In genomic region chr14:104341532-104342434, GRCh38 we compare ENCODE assay signal across 9 cellular contexts.
DNase-seq lines count a peak whose midpoint lies in the region; ATAC-seq and TF ChIP-seq lines count a peak whose summit lies in the region.
"Had no signal": no experiment of that assay in that cellular context is flagged by ENCODE, and none has a peak within 500 bp of the region (broad histone marks: within the 10 kb centered on the region; RNA-seq: fewer than 3 reads in every experiment).

No MANE protein-coding gene starts in this region.

- intact Hi-C loops in esophagus muscularis mucosa (cut with DNase I): no loop called here

- peaks cover 5% of the 10 kb centered on the region; the same call in 1 of the 2 replicates for H3K4me1 ChIP-seq in iPS-20b (ENCODE audit: insufficient read depth, low read length)
- peaks cover 0 to 7% (median 0%) of the 10 kb centered on the region in 4 donors for H3K4me1 ChIP-seq in esophagus muscularis mucosa
- H3K4me1 ChIP-seq: ascending aorta had no signal

- DNase-seq in HT-29 (ENCODE audit: low spot score) (peak; percentile 83), WTC11 (ENCODE audit: low spot score) (peak; percentile 86), esophagus muscularis mucosa (ENCODE audit: extremely low spot score) (no peak), GDM1 (lab: John Stamatoyannopoulos, UW) (no peak)

- H3K9me3 Mint-ChIP-seq in WTC11: peaks cover 36% of the 10 kb centered on the region

- no peak overlapping the region for H3K27ac Mint-ChIP-seq in WTC11

- WGBS in esophagus muscularis mucosa: 51% methylated on average over 24 of the region's 27 CpGs

- TF ChIP-seq CTCF in C4-2B (conservative IDR thresholded peaks at IDR 0.05) (peak; percentile 99), WTC11 (IDR thresholded peaks at IDR 0.05) (peak; percentile 76), esophagus muscularis mucosa (IDR thresholded peaks at IDR 0.05) (peak in 1 of 3 experiments; percentile 13)

- CTCF ChIA-PET in WTC11 (lab: Charles Lee): interaction anchor here (0.5 to 1.9 kb wide), 55 partner anchors 9 to 1029 kb away, joined by 3 to 22 read pairs (median 3); partner anchors contain the start of genes ASPG, BRF1 and TMEM179

- ATAC-seq in WTC11 (peak; percentile 92), GM19351 (IDR thresholded peaks at IDR 0.05; ENCODE audit: unreplicated experiment) (no peak), GM18868 (IDR thresholded peaks at IDR 0.05; ENCODE audit: unreplicated experiment) (no peak)

- no peak overlapping the region for H3K9ac ChIP-seq in iPS-20b (ENCODE audit: low read depth, low read length)

- H3K27me3 ChIP-seq in iPS-20b (ENCODE audit: insufficient read depth, low read length) (0 out of 2 replicates have a peak, but pooled peaks cover 5% of the 10 kb centered on the region), esophagus muscularis mucosa (peaks cover 0 to 57% (median 0%) of the 10 kb centered on the region in 4 donors)
- H3K27me3 ChIP-seq: ascending aorta had no signal

- H3K36me3 ChIP-seq in iPS-20b (ENCODE audit: insufficient read depth, low read depth, low read length): no peaks in the 10 kb centered on the region
- H3K36me3 ChIP-seq in esophagus muscularis mucosa: no peaks in the 10 kb centered on the region
- H3K36me3 ChIP-seq: ascending aorta had no signal

- peaks cover 23% of the 10 kb centered on the region for H3K27me3 Mint-ChIP-seq in WTC11 (ENCODE audit: low read depth)

- H3K9me3 ChIP-seq in iPS-20b (ENCODE audit: insufficient read depth, low read depth, low read length) (no peaks in the 10 kb centered on the region), esophagus muscularis mucosa (peaks cover 0 to 17% (median 7%) of the 10 kb centered on the region in 4 donors)
- H3K9me3 ChIP-seq: ascending aorta had no signal

- POLR2A ChIA-PET in WTC11 (lab: Charles Lee): no interaction called here

- TF ChIP-seq EP300 in esophagus muscularis mucosa (IDR thresholded peaks at IDR 0.05): no peak

- H3K36me3 Mint-ChIP-seq in WTC11: peaks cover 6% of the 10 kb centered on the region; the same call in 1 of the 2 replicates

- H3K4me3 ChIP-seq in iPS-20b (ENCODE audit: low read length) (peak overlapping the region; percentile 61), esophagus muscularis mucosa (no peak overlapping the region)
- H3K4me3 ChIP-seq: ascending aorta had no signal

- H3K27ac ChIP-seq in C4-2B (no peak overlapping the region), iPS-20b (ENCODE audit: low read length) (no peak overlapping the region), esophagus muscularis mucosa (replicated peaks in 1 of 4) (no peak overlapping the region)
- H3K27ac ChIP-seq: ascending aorta had no signal

- TF ChIP-seq POLR2A in esophagus muscularis mucosa (IDR thresholded peaks at IDR 0.05; ENCODE audit: low read depth): no peak

- H3K4me1 Mint-ChIP-seq in WTC11: peaks cover 9% of the 10 kb centered on the region

- peak overlapping the region; percentile 39 for H3K4me3 Mint-ChIP-seq in WTC11

TF ChIP-seq in WTC11, 78 proteins besides CTCF, POLR2A, EP300 and RAD21:
- TF ChIP-seq USF2 (CRISPR knock-in tag; IDR thresholded peaks at IDR 0.05): peak; percentile 73
- no peak for TF ChIP-seq ELF4 (CRISPR knock-in tag; IDR thresholded peaks at IDR 0.05; ENCODE audit: low read depth)
- no peak for TF ChIP-seq TP53 (CRISPR knock-in tag; IDR thresholded peaks at IDR 0.05)
- TF ChIP-seq SP1 (CRISPR knock-in tag; conservative IDR thresholded peaks at IDR 0.05): peak; percentile 71
- peak; percentile 46; the same call in 1 of the 2 replicates for TF ChIP-seq HMGXB4 (CRISPR knock-in tag; IDR thresholded peaks at IDR 0.05)

Comparison
In these comparisons a context has a peak if more than half of its experiments do, and no peak if none do; other contexts are left out.
1. DNase-seq: peak in HT-29 (single experiment) and WTC11 (single experiment); none in esophagus muscularis mucosa (single experiment) and GDM1 (single experiment).